In the genomic region with DNA sequence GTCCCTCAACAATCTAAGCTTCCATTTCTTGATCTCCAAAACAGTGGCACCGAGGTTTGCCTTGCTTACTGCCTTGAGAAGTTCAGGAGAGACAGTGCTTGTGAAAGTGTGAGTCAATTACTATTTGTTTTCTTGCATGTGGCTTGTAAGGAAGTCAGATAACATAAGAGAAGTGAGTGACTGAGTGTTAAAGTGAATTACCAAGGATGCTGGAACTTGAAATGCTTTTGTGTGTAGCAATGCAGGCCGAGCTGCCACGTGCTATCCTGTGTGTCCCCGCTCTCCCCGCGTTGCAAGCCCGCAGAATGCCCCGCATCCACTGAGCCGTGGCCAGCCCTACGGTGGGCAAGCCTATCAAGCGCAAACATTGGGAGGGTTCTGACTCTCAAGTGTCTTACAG, we compare ENCODE assay signal across 14 cellular contexts.
A peak's percentile ranks its signal among the peaks of the same experiment; 100 is the strongest.
DNase-seq lines count a peak whose midpoint lies in the region; ATAC-seq, FAIRE-seq and TF ChIP-seq lines count a peak whose summit lies in the region.
"Had no signal": no experiment of that assay in that cellular context is flagged by ENCODE, and none has a peak within 500 bp of the region (broad histone marks: within the 10 kb centered on the region; RNA-seq: fewer than 3 reads in every experiment).

No MANE protein-coding gene starts in this region.

- DNase-seq in A549 (ENCODE audit: low read depth in 1 of 2, low spot score in 1 of 2): peak in 1 of 2 experiments; percentile 31
- DNase-seq in CD8-positive, alpha-beta memory T cell: no peak
- DNase-seq in T-helper 2 cell treated with Interferon-gamma antibody and Interleukin-4, amounts not matched to agents 5 μg/mL and 100 μg/mL, for 36 hours (ENCODE audit: low spot score): no peak
- peak; percentile 33 for DNase-seq in fibroblast of villous mesenchyme (ENCODE audit: low read depth)
- DNase-seq in dedifferentiated amniotic fluid mesenchymal stem cell (ENCODE audit: extremely low spot score): no peak
- no peak for DNase-seq in psoas muscle
- DNase-seq in Calu3: no peak
- DNase-seq: NCI-H187; stimulated activated CD8-positive, alpha-beta memory T cell treated with anti-CD3 and anti-CD28 coated beads, Interleukin-4, amount 100 ng/mL, for 48 hours; SW 1271 had no signal

- CTCF ChIA-PET in A549 (lab: Yijun Ruan, JAX): interaction anchor here (0.6 to 3.8 kb wide), 18 partner anchors 9 to 111 kb away, joined by 3 to 25 read pairs (median 8); no protein-coding TSS in a partner anchor
- CTCF ChIA-PET in CD8-positive, alpha-beta memory T cell (lab: Charles Lee): interaction anchor here (0.8 to 3.4 kb wide), 11 partner anchors 11 to 109 kb away, joined by 3 to 27 read pairs (median 6); no protein-coding TSS in a partner anchor
- CTCF ChIA-PET in Calu3 (lab: Charles Lee): interaction anchor here (0.7 to 1.4 kb wide), 3 partner anchors 48 to 106 kb away, joined by 3 to 5 read pairs (median 3); no protein-coding TSS in a partner anchor

- no peak for FAIRE-seq in A549 (lab: Jason Lieb, UNC)

- TF ChIP-seq RAD21 in A549 (conservative IDR thresholded peaks at IDR 0.05 in 1 of 2, IDR thresholded peaks at IDR 0.05 in 1 of 2): no peak

- TF ChIP-seq CTCF in A549 (IDR thresholded peaks at IDR 0.05): no peak
- TF ChIP-seq CTCF in fibroblast of villous mesenchyme (IDR thresholded peaks at IDR 0.05; ENCODE audit: insufficient read depth, low read depth, low read length): no peak
- no peak for TF ChIP-seq CTCF in psoas muscle (IDR thresholded peaks at IDR 0.05)
- no peak for TF ChIP-seq CTCF in Calu3 (IDR thresholded peaks at IDR 0.05; ENCODE audit: unreplicated experiment)

- H3K36me3 Mint-ChIP-seq in CD8-positive, alpha-beta memory T cell: no peaks in the 10 kb centered on the region
- H3K36me3 Mint-ChIP-seq in T-helper 2 cell treated with Interferon-gamma antibody and Interleukin-4, amounts not matched to agents 5 μg/mL and 100 μg/mL, for 36 hours (ENCODE audit: low read depth): peaks cover 11% of the 10 kb centered on the region
- peaks cover 3% of the 10 kb centered on the region for H3K36me3 Mint-ChIP-seq in Calu3 (ENCODE audit: insufficient read depth, unreplicated experiment)

- H3K9me3 ChIP-seq in A549 (no peaks in the 10 kb centered on the region), psoas muscle (no peaks in the 10 kb centered on the region)
- H3K9me3 ChIP-seq in CD8-positive, alpha-beta memory T cell (ENCODE audit: low read length): no peaks in the 10 kb centered on the region
- H3K9me3 ChIP-seq: breast epithelium, HAP-1 had no signal

- H3K9me3 Mint-ChIP-seq in CD8-positive, alpha-beta memory T cell: no peaks in the 10 kb centered on the region
- peaks cover 5% of the 10 kb centered on the region for H3K9me3 Mint-ChIP-seq in T-helper 2 cell treated with Interferon-gamma antibody and Interleukin-4, amounts not matched to agents 5 μg/mL and 100 μg/mL, for 36 hours
- peaks cover 2% of the 10 kb centered on the region for H3K9me3 Mint-ChIP-seq in Calu3 (ENCODE audit: low read depth, unreplicated experiment)
- H3K9me3 Mint-ChIP-seq: nephron had no signal

- BruUV-seq in Calu3 (replicated peaks; lab: Mats Ljungman, UMichigan): no TSS peak

- POLR2A ChIA-PET in A549 (lab: Yijun Ruan, JAX): no interaction called here
- POLR2A ChIA-PET in CD8-positive, alpha-beta memory T cell (lab: Charles Lee): interaction anchor here (0.6 to 2.2 kb wide), 4 partner anchors 10 to 80 kb away, joined by 3 to 7 read pairs (median 4); no protein-coding TSS in a partner anchor

- ATAC-seq in A549 (peak; percentile 62 to 67; a peak in 5 of 6 replicates), psoas muscle (no peak), GM19023 (IDR thresholded peaks at IDR 0.05; ENCODE audit: unreplicated experiment) (no peak)

- H3K4me3 Mint-ChIP-seq in CD8-positive, alpha-beta memory T cell: peak overlapping the region; percentile 57 to 86 (median 77)
- H3K4me3 Mint-ChIP-seq in T-helper 2 cell treated with Interferon-gamma antibody and Interleukin-4, amounts not matched to agents 5 μg/mL and 100 μg/mL, for 36 hours: peak overlapping the region; percentile 30
- H3K4me3 Mint-ChIP-seq in Calu3 (ENCODE audit: low read depth, unreplicated experiment): no peak overlapping the region
- H3K4me3 Mint-ChIP-seq: nephron had no signal

- H3K27ac ChIP-seq in A549: peak overlapping the region; percentile 68 to 84
- peak overlapping the region; percentile 45 for H3K27ac ChIP-seq in CD8-positive, alpha-beta memory T cell (ENCODE audit: low read depth, low read length)
- H3K27ac ChIP-seq in psoas muscle: no peak overlapping the region
- H3K27ac ChIP-seq: breast epithelium had no signal

- H3K27me3 Mint-ChIP-seq in CD8-positive, alpha-beta memory T cell: no peaks in the 10 kb centered on the region
- no peaks in the 10 kb centered on the region for H3K27me3 Mint-ChIP-seq in T-helper 2 cell treated with Interferon-gamma antibody and Interleukin-4, amounts not matched to agents 5 μg/mL and 100 μg/mL, for 36 hours (ENCODE audit: low read depth)
- H3K27me3 Mint-ChIP-seq in Calu3 (ENCODE audit: unreplicated experiment): no peaks in the 10 kb centered on the region

- H3K4me3 ChIP-seq in A549: no peak overlapping the region
- H3K4me3 ChIP-seq in CD8-positive, alpha-beta memory T cell (ENCODE audit: low read length): peak overlapping the region; percentile 7
- no peak overlapping the region for H3K4me3 ChIP-seq in fibroblast of villous mesenchyme (ENCODE audit: low read depth, low read length)
- no peak overlapping the region for H3K4me3 ChIP-seq in psoas muscle
- H3K4me3 ChIP-seq: breast epithelium, HAP-1 had no signal

- no peak for TF ChIP-seq EP300 in A549 (IDR thresholded peaks at IDR 0.05)

- H3K36me3 ChIP-seq in CD8-positive, alpha-beta memory T cell (ENCODE audit: insufficient read depth, low read length): no peaks in the 10 kb centered on the region
- no peaks in the 10 kb centered on the region for H3K36me3 ChIP-seq in psoas muscle (ENCODE audit: insufficient read depth in 1 of 2, low read depth in 1 of 2)
- H3K36me3 ChIP-seq: breast epithelium, HAP-1 had no signal

- peaks cover 92 to 99% (median 97%) of the 10 kb centered on the region in 3 donors for H3K4me1 Mint-ChIP-seq in CD8-positive, alpha-beta memory T cell
- peaks cover 58% of the 10 kb centered on the region for H3K4me1 Mint-ChIP-seq in T-helper 2 cell treated with Interferon-gamma antibody and Interleukin-4, amounts not matched to agents 5 μg/mL and 100 μg/mL, for 36 hours (ENCODE audit: low read depth)
- H3K4me1 Mint-ChIP-seq in Calu3 (ENCODE audit: low read depth, unreplicated experiment): peaks cover 29% of the 10 kb centered on the region

- no peaks in the 10 kb centered on the region for H3K27me3 ChIP-seq in CD8-positive, alpha-beta memory T cell (ENCODE audit: insufficient read depth, low read length, poor library complexity, severe bottlenecking)
- H3K27me3 ChIP-seq in psoas muscle (ENCODE audit: insufficient read depth in 3 of 3, low read length in 2 of 3): no peaks in the 10 kb centered on the region
- H3K27me3 ChIP-seq: breast epithelium had no signal

- 89% methylated on average over 11 of the region's 11 CpGs for WGBS in A549 (ENCODE audit: missing lambda C conversion rate)
- WGBS in psoas muscle, 3 donors: 91 to 95% (median 94%) methylated on average over 11 of the region's 11 CpGs

- peak overlapping the region; percentile 62 for H3K4me2 ChIP-seq in A549

- H3K4me1 ChIP-seq in A549 (peaks cover 38% of the 10 kb centered on the region), psoas muscle (no peaks in the 10 kb centered on the region)
- H3K4me1 ChIP-seq in CD8-positive, alpha-beta memory T cell (ENCODE audit: insufficient read depth, low read length): peaks cover 86% of the 10 kb centered on the region
- H3K4me1 ChIP-seq: breast epithelium, HAP-1 had no signal

- no peak for TF ChIP-seq POLR2A in A549 (IDR thresholded peaks at IDR 0.05; ENCODE audit: low read length)

- H3K27ac Mint-ChIP-seq in CD8-positive, alpha-beta memory T cell: peak overlapping the region; percentile 89 to 98 (median 94)
- H3K27ac Mint-ChIP-seq in T-helper 2 cell treated with Interferon-gamma antibody and Interleukin-4, amounts not matched to agents 5 μg/mL and 100 μg/mL, for 36 hours: peak overlapping the region; percentile 74
- no peak overlapping the region for H3K27ac Mint-ChIP-seq in Calu3 (ENCODE audit: unreplicated experiment)

- intact Hi-C loops in psoas muscle (cut with DNase I) (no loop called here), Calu3 (cut with micrococcal nuclease; ENCODE audit: unreplicated experiment) (loop anchor here (2.0 kb wide), 1 partner anchor 39 kb away; no protein-coding TSS in a partner anchor)

TF ChIP-seq in A549, 52 proteins besides CTCF, POLR2A, EP300 and RAD21:
- no peak for TF ChIP-seq USF2 (IDR thresholded peaks at IDR 0.05)
- no peak for TF ChIP-seq HDAC2 (IDR thresholded peaks at IDR 0.05)
- no peak for TF ChIP-seq EHF (CRISPR knock-in tag; IDR thresholded peaks at IDR 0.05)
- TF ChIP-seq FOSL2 (IDR thresholded peaks at IDR 0.05): no peak
- peak; percentile 18; the same call in 1 of the 2 replicates for TF ChIP-seq FOSL2 (CRISPR knock-in tag; IDR thresholded peaks at IDR 0.05)
- no peak for TF ChIP-seq ZNF302 (CRISPR knock-in tag; IDR thresholded peaks at IDR 0.05)
- TF ChIP-seq ZC3H11A (IDR thresholded peaks at IDR 0.05): no peak
- TF ChIP-seq, protein P1, sequence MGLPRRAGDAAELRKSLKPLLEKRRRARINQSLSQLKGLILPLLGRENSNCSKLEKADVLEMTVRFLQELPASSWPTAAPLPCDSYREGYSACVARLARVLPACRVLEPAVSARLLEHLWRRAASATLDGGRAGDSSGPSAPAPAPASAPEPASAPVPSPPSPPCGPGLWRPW (IDR thresholded peaks at IDR 0.05): no peak
- TF ChIP-seq, protein P2, sequence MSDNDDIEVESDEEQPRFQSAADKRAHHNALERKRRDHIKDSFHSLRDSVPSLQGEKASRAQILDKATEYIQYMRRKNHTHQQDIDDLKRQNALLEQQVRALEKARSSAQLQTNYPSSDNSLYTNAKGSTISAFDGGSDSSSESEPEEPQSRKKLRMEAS (IDR thresholded peaks at IDR 0.05): peak; percentile 14; the same call in 1 of the 2 replicates
- TF ChIP-seq NR3C1 (IDR thresholded peaks at IDR 0.05): no peak
- TF ChIP-seq MAFK (IDR thresholded peaks at IDR 0.05; ENCODE audit: partially characterized antibody): no peak
- no peak for TF ChIP-seq ESRRA (IDR thresholded peaks at IDR 0.05; ENCODE audit: borderline replicate concordance, low read length)

Comparison
In these comparisons a context has a peak if more than half of its experiments do, and no peak if none do; other contexts are left out.
1. ATAC-seq: peak in A549 (2 of 2); none in psoas muscle (0 of 4) and GM19023 (single experiment).